Comparison of ENCODE assay signal across 10 cellular contexts in the genomic region with DNA sequence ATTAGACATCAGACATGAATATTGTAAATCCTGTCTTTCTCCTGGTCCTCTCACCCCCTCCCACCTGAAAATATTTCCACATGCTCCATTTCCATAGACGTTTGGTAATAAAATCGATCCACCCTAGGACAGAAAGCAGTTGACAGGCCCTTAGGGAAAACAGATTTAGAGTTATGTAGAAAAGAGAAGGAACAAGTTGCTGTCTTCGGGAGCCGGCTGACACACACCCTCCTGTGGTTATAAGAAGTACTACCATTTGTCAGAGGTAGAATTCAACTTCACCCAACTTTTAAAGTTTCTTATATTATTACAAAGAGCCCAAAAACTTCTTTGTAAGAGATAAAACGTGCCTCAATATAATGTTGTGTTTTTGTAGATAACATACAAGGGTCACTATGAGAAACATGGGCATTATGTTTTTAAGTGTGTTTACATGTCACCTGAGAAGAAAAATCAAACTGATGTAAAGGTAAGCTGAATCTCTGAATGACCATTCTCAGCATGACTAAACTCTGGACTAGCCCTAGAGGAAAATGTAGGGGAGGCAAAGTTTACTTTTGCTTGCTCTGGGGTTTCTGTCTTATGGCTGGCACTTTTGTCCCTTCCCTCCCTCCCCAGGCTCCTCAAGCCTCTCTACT. TPM values are rescaled to one million over a fixed set of nuclear protein-coding genes. Genes with fewer than 3 reads are reported as not detected.
DNase-seq lines count a peak whose midpoint lies in the region; ATAC-seq and TF ChIP-seq lines count a peak whose summit lies in the region.
"Had no signal": no experiment of that assay in that cellular context is flagged by ENCODE, and none has a peak within 500 bp of the region (broad histone marks: within the 10 kb centered on the region; RNA-seq: fewer than 3 reads in every experiment).

No MANE protein-coding gene starts in this region.

- H3K27ac ChIP-seq in tibial artery, result no peak overlapping the region

- TF ChIP-seq CTCF in astrocyte of the spinal cord (IDR thresholded peaks at IDR 0.05; ENCODE audit: low read depth, low read length) (peak; percentile 73), tibial artery (IDR thresholded peaks at IDR 0.05) (peak; percentile 74 to 75)

- H3K4me1 ChIP-seq in tibial artery, result peaks cover 0 to 10% (median 5%) of the 10 kb centered on the region in 4 donors

- in situ Hi-C loops in Caki2 (cut with HindIII; ENCODE audit: low pct_unique_long_range_greater_than_20kb, low sequenced_read_pairs), result no loop called here
- in situ Hi-C loops in astrocyte of the spinal cord (cut with HindIII; ENCODE audit: low sequenced_read_pairs), result no loop called here

- peak; percentile 72 for ATAC-seq in GM19328 (IDR thresholded peaks at IDR 0.05; ENCODE audit: unreplicated experiment)

- H3K9me3 ChIP-seq in tibial artery, result no peaks in the 10 kb centered on the region

- DNase-seq in Caki2 (ENCODE audit: low read depth) (peak; percentile 14), M059J (ENCODE audit: low read depth) (peak; percentile 26), astrocyte of the spinal cord (ENCODE audit: low read depth, low spot score) (peak; percentile 63), inferior parietal cortex (ENCODE audit: extremely low spot score) (peak; percentile 67), tibial artery (peak in 1 of 2 donors; percentile 31), HPDE6-E6E7 (ENCODE audit: extremely low spot score) (no peak), NCI-H128 (lab: John Stamatoyannopoulos, UW; ENCODE audit: unreplicated experiment) (no peak)

- H3K4me3 ChIP-seq in astrocyte of the spinal cord (ENCODE audit: low read depth, low read length), result no peak overlapping the region
- no peak overlapping the region for H3K4me3 ChIP-seq in tibial artery

- no peaks in the 10 kb centered on the region for H3K27me3 ChIP-seq in tibial artery

- H3K36me3 ChIP-seq in tibial artery, result no peaks in the 10 kb centered on the region

- intact Hi-C loops in tibial artery (cut with DNase I; ENCODE audit: low total_unique reads), result loop anchor here (5.0 kb wide), 1 partner anchor 292 kb away; no protein-coding TSS in a partner anchor

RNA-seq across cellular contexts. Expression of a gene that starts 6.7 kb away (rescaled TPM):
- total RNA-seq in Caki2 (2014; rRNA removed; shearing (Covaris generic); ENCODE audit: low replicate concordance), result not detected in 2 replicates
- 0.07 TPM in 1 of 2 replicates, not detected in the other for total RNA-seq in M059J (2014; rRNA removed; shearing (Covaris generic))
- total RNA-seq: skeletal muscle tissue; T-helper 1 cell treated with Interleukin-12 subunit alpha and Interleukin-12 subunit beta and Interleukin-4 antibody, amounts not matched to agents 30 ng/mL and 1 ng/mL, for 36 hours had no signal

RNA-seq across cellular contexts. Expression of a gene that starts 40.1 kb away (rescaled TPM):
- total RNA-seq in Caki2 (2014; rRNA removed; shearing (Covaris generic); ENCODE audit: low replicate concordance), result not detected in 2 replicates
- not detected in 2 replicates for total RNA-seq in M059J (2014; rRNA removed; shearing (Covaris generic))
- total RNA-seq: skeletal muscle tissue; T-helper 1 cell treated with Interleukin-12 subunit alpha and Interleukin-12 subunit beta and Interleukin-4 antibody, amounts not matched to agents 30 ng/mL and 1 ng/mL, for 36 hours had no signal

Comparison
In these comparisons a context has a peak if more than half of its experiments do, and no peak if none do; other contexts are left out.
1. DNase-seq: peak in Caki2 (single experiment), M059J (single experiment), astrocyte of the spinal cord (single experiment) and inferior parietal cortex (single experiment); none in HPDE6-E6E7 (single experiment) and NCI-H128 (single experiment).